Comparison of ENCODE assay signal across 1 cellular context in the genomic region with DNA sequence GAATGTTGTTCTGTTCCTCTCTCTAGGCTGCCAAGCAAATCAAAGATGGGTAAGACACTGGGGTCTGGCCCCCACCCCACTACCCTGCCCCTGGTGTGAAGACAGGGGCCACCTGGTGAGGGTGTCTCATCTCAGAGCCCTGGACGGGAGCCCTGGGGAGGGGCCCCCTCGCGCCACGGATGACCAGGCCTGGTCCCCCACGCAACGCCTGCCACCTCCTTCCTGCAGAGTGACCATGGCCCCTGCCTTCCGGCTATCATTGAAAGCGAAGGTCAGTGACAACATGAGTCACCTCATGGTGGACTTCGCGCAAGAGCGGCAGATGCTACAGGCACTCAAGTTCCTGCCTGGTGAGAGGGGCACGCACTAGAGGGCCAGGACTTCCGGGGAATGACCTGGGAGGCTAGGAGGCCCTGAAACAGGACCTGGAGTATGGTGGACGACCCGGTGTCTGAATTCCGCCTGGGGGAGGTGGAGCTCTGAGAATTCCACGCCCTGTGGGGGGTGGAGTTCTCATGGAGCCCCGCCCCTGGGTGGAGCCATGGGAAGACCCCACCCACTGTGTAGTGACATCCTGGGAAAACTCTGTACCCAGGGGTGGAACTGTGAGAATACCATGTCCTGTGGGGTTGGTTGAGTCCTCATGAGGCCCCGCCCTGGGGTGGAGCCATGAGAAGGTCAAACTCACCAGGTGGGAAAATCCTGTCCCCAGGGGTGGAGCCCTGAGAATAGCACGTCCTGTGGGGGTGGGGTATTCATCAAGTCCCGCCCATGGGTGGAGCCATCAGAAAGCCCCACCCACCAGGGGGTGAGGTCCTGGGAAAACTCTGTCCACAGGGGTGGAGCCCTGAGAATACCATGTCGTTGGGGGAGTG.
TF ChIP-seq lines count a peak whose summit lies in the region.

No MANE protein-coding gene starts in this region.

TF ChIP-seq in HepG2, 621 proteins besides CTCF, POLR2A, EP300 and RAD21 (continued from another document and continues in another):
- TF ChIP-seq ZBTB14 (CRISPR knock-in tag; IDR thresholded peaks at IDR 0.05) = no peak
- no peak for TF ChIP-seq ZBTB8A (CRISPR knock-in tag; IDR thresholded peaks at IDR 0.05; ENCODE audit: borderline replicate concordance, low read depth)
- TF ChIP-seq GPN1 (CRISPR knock-in tag; IDR thresholded peaks at IDR 0.05; ENCODE audit: borderline replicate concordance) = no peak
- no peak for TF ChIP-seq AGO1 (IDR thresholded peaks at IDR 0.05; ENCODE audit: low read depth, low read length, poor library complexity, severe bottlenecking)
- 0 out of 2 replicates have a peak, but pooled peaks have one; percentile 37 for TF ChIP-seq ZBTB42 (CRISPR knock-in tag; IDR thresholded peaks at IDR 0.05)
- TF ChIP-seq FOSL1 (CRISPR knock-in tag; IDR thresholded peaks at IDR 0.05; ENCODE audit: borderline replicate concordance) = peak; percentile 91
- TF ChIP-seq, protein P1, sequence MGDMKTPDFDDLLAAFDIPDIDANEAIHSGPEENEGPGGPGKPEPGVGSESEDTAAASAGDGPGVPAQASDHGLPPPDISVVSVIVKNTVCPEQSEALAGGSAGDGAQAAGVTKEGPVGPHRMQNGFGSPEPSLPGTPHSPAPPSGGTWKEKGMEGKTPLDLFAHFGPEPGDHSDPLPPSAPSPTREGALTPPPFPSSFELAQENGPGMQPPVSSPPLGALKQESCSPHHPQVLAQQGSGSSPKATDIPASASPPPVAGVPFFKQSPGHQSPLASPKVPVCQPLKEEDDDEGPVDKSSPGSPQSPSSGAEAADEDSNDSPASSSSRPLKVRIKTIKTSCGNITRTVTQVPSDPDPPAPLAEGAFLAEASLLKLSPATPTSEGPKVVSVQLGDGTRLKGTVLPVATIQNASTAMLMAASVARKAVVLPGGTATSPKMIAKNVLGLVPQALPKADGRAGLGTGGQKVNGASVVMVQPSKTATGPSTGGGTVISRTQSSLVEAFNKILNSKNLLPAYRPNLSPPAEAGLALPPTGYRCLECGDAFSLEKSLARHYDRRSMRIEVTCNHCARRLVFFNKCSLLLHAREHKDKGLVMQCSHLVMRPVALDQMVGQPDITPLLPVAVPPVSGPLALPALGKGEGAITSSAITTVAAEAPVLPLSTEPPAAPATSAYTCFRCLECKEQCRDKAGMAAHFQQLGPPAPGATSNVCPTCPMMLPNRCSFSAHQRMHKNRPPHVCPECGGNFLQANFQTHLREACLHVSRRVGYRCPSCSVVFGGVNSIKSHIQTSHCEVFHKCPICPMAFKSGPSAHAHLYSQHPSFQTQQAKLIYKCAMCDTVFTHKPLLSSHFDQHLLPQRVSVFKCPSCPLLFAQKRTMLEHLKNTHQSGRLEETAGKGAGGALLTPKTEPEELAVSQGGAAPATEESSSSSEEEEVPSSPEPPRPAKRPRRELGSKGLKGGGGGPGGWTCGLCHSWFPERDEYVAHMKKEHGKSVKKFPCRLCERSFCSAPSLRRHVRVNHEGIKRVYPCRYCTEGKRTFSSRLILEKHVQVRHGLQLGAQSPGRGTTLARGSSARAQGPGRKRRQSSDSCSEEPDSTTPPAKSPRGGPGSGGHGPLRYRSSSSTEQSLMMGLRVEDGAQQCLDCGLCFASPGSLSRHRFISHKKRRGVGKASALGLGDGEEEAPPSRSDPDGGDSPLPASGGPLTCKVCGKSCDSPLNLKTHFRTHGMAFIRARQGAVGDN (CRISPR knock-in tag; IDR thresholded peaks at IDR 0.05) = peak; percentile 99
- peak; percentile 81; the same call in 1 of the 2 replicates for TF ChIP-seq KLF6 (CRISPR knock-in tag; IDR thresholded peaks at IDR 0.05)
- peak; percentile 98 for TF ChIP-seq ZNF430 (CRISPR knock-in tag; IDR thresholded peaks at IDR 0.05)
- TF ChIP-seq ZNF317 (CRISPR knock-in tag; IDR thresholded peaks at IDR 0.05) = peak; percentile 69
- no peak for TF ChIP-seq SMAD1 (CRISPR knock-in tag; IDR thresholded peaks at IDR 0.05; ENCODE audit: borderline replicate concordance, low read depth)
- TF ChIP-seq ETV6 (CRISPR knock-in tag; conservative IDR thresholded peaks at IDR 0.05) = no peak; the same call in 1 of the 2 replicates
- TF ChIP-seq FOXK1 (CRISPR knock-in tag; IDR thresholded peaks at IDR 0.05; ENCODE audit: borderline replicate concordance, low read depth) = peak; percentile 81; the same call in 1 of the 2 replicates
- no peak for TF ChIP-seq CENPT (CRISPR knock-in tag; IDR thresholded peaks at IDR 0.05; ENCODE audit: low read depth)
- TF ChIP-seq, protein P2, sequence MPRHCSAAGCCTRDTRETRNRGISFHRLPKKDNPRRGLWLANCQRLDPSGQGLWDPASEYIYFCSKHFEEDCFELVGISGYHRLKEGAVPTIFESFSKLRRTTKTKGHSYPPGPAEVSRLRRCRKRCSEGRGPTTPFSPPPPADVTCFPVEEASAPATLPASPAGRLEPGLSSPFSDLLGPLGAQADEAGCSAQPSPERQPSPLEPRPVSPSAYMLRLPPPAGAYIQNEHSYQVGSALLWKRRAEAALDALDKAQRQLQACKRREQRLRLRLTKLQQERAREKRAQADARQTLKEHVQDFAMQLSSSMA (CRISPR knock-in tag; IDR thresholded peaks at IDR 0.05) = peak; percentile 75; the same call in 1 of the 2 replicates
- peak; percentile 92 for TF ChIP-seq KDM2A (CRISPR knock-in tag; IDR thresholded peaks at IDR 0.05; ENCODE audit: borderline replicate concordance, low read depth)
- TF ChIP-seq PITX1 (CRISPR knock-in tag; IDR thresholded peaks at IDR 0.05) = peak; percentile 68; the same call in 1 of the 2 replicates
- TF ChIP-seq, protein P3, sequence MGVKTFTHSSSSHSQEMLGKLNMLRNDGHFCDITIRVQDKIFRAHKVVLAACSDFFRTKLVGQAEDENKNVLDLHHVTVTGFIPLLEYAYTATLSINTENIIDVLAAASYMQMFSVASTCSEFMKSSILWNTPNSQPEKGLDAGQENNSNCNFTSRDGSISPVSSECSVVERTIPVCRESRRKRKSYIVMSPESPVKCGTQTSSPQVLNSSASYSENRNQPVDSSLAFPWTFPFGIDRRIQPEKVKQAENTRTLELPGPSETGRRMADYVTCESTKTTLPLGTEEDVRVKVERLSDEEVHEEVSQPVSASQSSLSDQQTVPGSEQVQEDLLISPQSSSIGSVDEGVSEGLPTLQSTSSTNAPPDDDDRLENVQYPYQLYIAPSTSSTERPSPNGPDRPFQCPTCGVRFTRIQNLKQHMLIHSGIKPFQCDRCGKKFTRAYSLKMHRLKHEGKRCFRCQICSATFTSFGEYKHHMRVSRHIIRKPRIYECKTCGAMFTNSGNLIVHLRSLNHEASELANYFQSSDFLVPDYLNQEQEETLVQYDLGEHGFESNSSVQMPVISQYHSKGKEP (CRISPR knock-in tag; IDR thresholded peaks at IDR 0.05) = 0 out of 2 replicates have a peak, but pooled peaks have one; percentile 77
- TF ChIP-seq, protein P4, sequence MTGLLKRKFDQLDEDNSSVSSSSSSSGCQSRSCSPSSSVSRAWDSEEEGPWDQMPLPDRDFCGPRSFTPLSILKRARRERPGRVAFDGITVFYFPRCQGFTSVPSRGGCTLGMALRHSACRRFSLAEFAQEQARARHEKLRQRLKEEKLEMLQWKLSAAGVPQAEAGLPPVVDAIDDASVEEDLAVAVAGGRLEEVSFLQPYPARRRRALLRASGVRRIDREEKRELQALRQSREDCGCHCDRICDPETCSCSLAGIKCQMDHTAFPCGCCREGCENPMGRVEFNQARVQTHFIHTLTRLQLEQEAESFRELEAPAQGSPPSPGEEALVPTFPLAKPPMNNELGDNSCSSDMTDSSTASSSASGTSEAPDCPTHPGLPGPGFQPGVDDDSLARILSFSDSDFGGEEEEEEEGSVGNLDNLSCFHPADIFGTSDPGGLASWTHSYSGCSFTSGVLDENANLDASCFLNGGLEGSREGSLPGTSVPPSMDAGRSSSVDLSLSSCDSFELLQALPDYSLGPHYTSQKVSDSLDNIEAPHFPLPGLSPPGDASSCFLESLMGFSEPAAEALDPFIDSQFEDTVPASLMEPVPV (CRISPR knock-in tag; IDR thresholded peaks at IDR 0.05) = peak; percentile 61; the same call in 1 of the 2 replicates
- TF ChIP-seq ZNF180 (CRISPR knock-in tag; IDR thresholded peaks at IDR 0.05; ENCODE audit: borderline replicate concordance, low read depth) = no peak
- TF ChIP-seq, protein P5, sequence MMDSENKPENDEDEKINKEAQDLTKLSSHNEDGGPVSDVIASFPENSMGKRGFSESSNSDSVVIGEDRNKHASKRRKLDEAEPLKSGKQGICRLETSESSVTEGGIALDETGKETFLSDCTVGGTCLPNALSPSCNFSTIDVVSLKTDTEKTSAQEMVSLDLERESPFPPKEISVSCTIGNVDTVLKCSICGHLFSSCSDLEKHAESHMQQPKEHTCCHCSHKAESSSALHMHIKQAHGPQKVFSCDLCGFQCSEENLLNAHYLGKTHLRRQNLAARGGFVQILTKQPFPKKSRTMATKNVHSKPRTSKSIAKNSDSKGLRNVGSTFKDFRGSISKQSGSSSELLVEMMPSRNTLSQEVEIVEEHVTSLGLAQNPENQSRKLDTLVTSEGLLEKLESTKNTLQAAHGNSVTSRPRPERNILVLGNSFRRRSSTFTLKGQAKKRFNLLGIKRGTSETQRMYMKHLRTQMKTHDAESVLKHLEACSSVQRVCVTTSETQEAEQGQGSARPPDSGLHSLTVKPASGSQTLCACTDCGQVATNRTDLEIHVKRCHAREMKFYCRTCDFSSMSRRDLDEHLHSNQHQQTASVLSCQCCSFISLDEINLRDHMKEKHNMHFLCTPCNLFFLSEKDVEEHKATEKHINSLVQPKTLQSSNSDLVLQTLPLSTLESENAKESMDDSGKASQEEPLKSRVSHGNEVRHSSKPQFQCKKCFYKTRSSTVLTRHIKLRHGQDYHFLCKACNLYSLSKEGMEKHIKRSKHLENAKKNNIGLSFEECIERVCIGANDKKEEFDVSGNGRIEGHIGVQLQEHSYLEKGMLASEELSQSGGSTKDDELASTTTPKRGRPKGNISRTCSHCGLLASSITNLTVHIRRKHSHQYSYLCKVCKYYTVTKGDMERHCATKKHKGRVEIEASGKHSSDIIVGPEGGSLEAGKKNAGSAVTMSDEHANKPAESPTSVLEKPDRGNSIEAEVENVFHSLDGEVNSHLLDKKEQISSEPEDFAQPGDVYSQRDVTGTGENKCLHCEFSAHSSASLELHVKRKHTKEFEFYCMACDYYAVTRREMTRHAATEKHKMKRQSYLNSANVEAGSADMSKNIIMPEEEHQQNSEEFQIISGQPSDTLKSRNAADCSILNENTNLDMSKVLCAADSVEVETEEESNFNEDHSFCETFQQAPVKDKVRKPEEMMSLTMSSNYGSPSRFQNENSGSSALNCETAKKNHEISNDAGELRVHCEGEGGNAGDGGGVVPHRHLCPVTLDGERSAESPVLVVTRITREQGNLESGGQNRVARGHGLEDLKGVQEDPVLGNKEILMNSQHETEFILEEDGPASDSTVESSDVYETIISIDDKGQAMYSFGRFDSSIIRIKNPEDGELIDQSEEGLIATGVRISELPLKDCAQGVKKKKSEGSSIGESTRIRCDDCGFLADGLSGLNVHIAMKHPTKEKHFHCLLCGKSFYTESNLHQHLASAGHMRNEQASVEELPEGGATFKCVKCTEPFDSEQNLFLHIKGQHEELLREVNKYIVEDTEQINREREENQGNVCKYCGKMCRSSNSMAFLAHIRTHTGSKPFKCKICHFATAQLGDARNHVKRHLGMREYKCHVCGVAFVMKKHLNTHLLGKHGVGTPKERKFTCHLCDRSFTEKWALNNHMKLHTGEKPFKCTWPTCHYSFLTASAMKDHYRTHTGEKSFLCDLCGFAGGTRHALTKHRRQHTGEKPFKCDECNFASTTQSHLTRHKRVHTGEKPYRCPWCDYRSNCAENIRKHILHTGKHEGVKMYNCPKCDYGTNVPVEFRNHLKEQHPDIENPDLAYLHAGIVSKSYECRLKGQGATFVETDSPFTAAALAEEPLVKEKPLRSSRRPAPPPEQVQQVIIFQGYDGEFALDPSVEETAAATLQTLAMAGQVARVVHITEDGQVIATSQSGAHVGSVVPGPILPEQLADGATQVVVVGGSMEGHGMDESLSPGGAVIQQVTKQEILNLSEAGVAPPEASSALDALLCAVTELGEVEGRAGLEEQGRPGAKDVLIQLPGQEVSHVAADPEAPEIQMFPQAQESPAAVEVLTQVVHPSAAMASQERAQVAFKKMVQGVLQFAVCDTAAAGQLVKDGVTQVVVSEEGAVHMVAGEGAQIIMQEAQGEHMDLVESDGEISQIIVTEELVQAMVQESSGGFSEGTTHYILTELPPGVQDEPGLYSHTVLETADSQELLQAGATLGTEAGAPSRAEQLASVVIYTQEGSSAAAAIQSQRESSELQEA (CRISPR knock-in tag; IDR thresholded peaks at IDR 0.05; ENCODE audit: not compliant biosample characterization) = peak; percentile 53
- peak; percentile 75; the same call in 1 of the 2 replicates for TF ChIP-seq ZNF800 (CRISPR knock-in tag; IDR thresholded peaks at IDR 0.05)
- TF ChIP-seq, protein P6, sequence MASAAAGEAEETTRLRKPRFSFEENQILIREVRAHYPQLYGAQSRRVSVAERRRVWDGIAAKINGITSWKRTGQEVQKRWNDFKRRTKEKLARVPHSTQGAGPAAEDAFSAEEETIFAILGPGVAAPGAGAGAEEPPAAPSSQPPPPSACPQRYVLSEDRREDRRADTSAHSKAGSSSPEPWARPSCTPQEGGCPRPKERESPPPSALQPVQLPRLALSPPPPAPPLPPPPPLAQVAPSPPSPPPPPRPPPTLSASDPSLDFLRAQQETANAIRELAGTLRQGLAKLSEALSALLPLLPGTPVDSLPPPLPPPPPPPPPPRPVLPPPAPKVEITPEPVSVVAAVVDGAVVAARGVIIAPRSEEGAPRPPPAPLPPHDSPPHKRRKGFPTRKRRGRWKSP (CRISPR knock-in tag; IDR thresholded peaks at IDR 0.05) = peak; percentile 65
- TF ChIP-seq ZNF747 (CRISPR knock-in tag; IDR thresholded peaks at IDR 0.05; ENCODE audit: borderline replicate concordance) = peak; percentile 92
- peak; percentile 72; the same call in 1 of the 2 replicates for TF ChIP-seq KAT7 (CRISPR knock-in tag; IDR thresholded peaks at IDR 0.05; ENCODE audit: borderline replicate concordance)
- TF ChIP-seq NONO (IDR thresholded peaks at IDR 0.05) = no peak
- peak; percentile 81 for TF ChIP-seq NONO (CRISPR knock-in tag; conservative IDR thresholded peaks at IDR 0.05)
- TF ChIP-seq KLF16 (CRISPR knock-in tag; IDR thresholded peaks at IDR 0.05) = peak in 1 of 2 experiments; percentile 87; a peak in 2 of 4 replicates
